In the genomic region with DNA sequence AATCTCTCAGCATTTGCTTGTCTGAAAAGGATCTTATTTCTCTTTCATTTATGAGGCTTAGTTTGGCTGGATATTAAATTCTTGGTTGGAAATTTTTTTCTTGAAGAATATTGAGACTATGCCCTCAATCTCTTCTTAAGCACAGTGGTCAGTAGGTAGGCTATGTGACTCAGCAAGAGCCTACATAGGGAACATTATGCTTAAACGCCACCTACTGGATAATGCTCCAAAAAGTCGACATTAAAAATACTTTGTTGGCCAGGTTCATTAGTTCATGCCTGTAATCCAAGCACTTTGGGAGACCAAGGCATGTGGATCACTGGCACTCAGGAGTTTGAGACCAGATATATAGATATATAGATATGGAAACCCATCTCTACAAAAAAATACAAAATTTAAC, we compare ENCODE assay signal across 1 cellular context.
TF ChIP-seq lines count a peak whose summit lies in the region.

No MANE protein-coding gene starts in this region.

TF ChIP-seq in Ishikawa, 13 proteins besides CTCF, POLR2A, EP300 and RAD21 (continued from another document):
- TF ChIP-seq, protein P1, sequence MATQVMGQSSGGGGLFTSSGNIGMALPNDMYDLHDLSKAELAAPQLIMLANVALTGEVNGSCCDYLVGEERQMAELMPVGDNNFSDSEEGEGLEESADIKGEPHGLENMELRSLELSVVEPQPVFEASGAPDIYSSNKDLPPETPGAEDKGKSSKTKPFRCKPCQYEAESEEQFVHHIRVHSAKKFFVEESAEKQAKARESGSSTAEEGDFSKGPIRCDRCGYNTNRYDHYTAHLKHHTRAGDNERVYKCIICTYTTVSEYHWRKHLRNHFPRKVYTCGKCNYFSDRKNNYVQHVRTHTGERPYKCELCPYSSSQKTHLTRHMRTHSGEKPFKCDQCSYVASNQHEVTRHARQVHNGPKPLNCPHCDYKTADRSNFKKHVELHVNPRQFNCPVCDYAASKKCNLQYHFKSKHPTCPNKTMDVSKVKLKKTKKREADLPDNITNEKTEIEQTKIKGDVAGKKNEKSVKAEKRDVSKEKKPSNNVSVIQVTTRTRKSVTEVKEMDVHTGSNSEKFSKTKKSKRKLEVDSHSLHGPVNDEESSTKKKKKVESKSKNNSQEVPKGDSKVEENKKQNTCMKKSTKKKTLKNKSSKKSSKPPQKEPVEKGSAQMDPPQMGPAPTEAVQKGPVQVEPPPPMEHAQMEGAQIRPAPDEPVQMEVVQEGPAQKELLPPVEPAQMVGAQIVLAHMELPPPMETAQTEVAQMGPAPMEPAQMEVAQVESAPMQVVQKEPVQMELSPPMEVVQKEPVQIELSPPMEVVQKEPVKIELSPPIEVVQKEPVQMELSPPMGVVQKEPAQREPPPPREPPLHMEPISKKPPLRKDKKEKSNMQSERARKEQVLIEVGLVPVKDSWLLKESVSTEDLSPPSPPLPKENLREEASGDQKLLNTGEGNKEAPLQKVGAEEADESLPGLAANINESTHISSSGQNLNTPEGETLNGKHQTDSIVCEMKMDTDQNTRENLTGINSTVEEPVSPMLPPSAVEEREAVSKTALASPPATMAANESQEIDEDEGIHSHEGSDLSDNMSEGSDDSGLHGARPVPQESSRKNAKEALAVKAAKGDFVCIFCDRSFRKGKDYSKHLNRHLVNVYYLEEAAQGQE (IDR thresholded peaks at IDR 0.05; ENCODE audit: low read depth): no peak
- TF ChIP-seq MAX (IDR thresholded peaks at IDR 0.05): no peak
- no peak for TF ChIP-seq CREB1 (IDR thresholded peaks at IDR 0.05; ENCODE audit: low read depth)
- TF ChIP-seq TAF1 (IDR thresholded peaks at IDR 0.05; ENCODE audit: low read depth): no peak
- TF ChIP-seq, protein P2, sequence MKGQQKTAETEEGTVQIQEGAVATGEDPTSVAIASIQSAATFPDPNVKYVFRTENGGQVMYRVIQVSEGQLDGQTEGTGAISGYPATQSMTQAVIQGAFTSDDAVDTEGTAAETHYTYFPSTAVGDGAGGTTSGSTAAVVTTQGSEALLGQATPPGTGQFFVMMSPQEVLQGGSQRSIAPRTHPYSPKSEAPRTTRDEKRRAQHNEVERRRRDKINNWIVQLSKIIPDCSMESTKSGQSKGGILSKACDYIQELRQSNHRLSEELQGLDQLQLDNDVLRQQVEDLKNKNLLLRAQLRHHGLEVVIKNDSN (IDR thresholded peaks at IDR 0.05): no peak
- TF ChIP-seq TCF12 (IDR thresholded peaks at IDR 0.05; ENCODE audit: low read depth): no peak
